13 cellular contexts compared by ENCODE assay signal in genomic region chr16:16071631-16072244, GRCh38.
A peak's percentile ranks its signal among the peaks of the same experiment; 100 is the strongest.
DNase-seq lines count a peak whose midpoint lies in the region; TF ChIP-seq lines count a peak whose summit lies in the region.
"Had no signal": no experiment of that assay in that cellular context is flagged by ENCODE, and none has a peak within 500 bp of the region (broad histone marks: within the 10 kb centered on the region; RNA-seq: fewer than 3 reads in every experiment).

No MANE protein-coding gene starts in this region.

- H3K27ac ChIP-seq in osteoblast (ENCODE audit: low read depth, low read length) (no peak overlapping the region), transverse colon (peak overlapping the region in 3 of 4 donors; percentile 66 to 79 (median 70))
- H3K27ac ChIP-seq: vagina had no signal

- intact Hi-C loops in transverse colon (cut with DNase I; ENCODE audit: low total_unique reads): no loop called here

- peaks cover 2% of the 10 kb centered on the region for H4K20me1 ChIP-seq in osteoblast (ENCODE audit: insufficient read depth, low read length)

- in situ Hi-C loops in transverse colon (cut with MboI; ENCODE audit: low pct_ligation_motif_present in 1 of 4, low pct_unique_long_range_greater_than_20kb in 1 of 4, low sequenced_read_pairs in 3 of 4): no loop called here

- H3K36me3 Mint-ChIP-seq in activated naive CD4-positive, alpha-beta T cell treated with anti-CD3 and anti-CD28 coated beads, Interleukin-2, amount 10 ng/mL, durations not matched to agents 7 days and 5 days: peaks cover 40% of the 10 kb centered on the region

- no peak for TF ChIP-seq EP300 in transverse colon (IDR thresholded peaks at IDR 0.05; ENCODE audit: low read depth)

- H3K27me3 Mint-ChIP-seq in activated naive CD4-positive, alpha-beta T cell treated with anti-CD3 and anti-CD28 coated beads, Interleukin-2, amount 10 ng/mL, durations not matched to agents 7 days and 5 days: no peaks in the 10 kb centered on the region
- H3K27me3 Mint-ChIP-seq: memory B cell had no signal

- H3K4me3 ChIP-seq in fibroblast of the aortic adventitia (ENCODE audit: low read depth, low read length) (no peak overlapping the region), osteoblast (ENCODE audit: insufficient read depth, low read length) (no peak overlapping the region), transverse colon (no peak overlapping the region)
- H3K4me3 ChIP-seq: vagina had no signal

- H2AFZ ChIP-seq in osteoblast (ENCODE audit: low read length): no peak overlapping the region

- DNase-seq in activated naive CD4-positive, alpha-beta T cell treated with anti-CD3 and anti-CD28 coated beads, Interleukin-2, amount 10 ng/mL, durations not matched to agents 7 days and 5 days: no peak
- no peak for DNase-seq in activated naive CD4-positive, alpha-beta T cell treated with anti-CD3 and anti-CD28 coated beads, Interleukin-2, amount 50 U/mL, for 16 hours
- DNase-seq in fibroblast of the aortic adventitia (ENCODE audit: low read depth) (peak; percentile 55), osteoblast (ENCODE audit: insufficient read length, low spot score, missing footprints) (peak; percentile 57), transverse colon (no peak), amygdala (lab: John Stamatoyannopoulos, UW) (no peak), medulla oblongata (ENCODE audit: extremely low spot score) (no peak)
- DNase-seq in activated CD4-positive, alpha-beta T cell treated with anti-CD3 and anti-CD28 coated beads for 48 hours: no peak
- DNase-seq: DND-41, hippocampal formation, T-helper 9 cell had no signal

- H3K4me1 Mint-ChIP-seq in activated naive CD4-positive, alpha-beta T cell treated with anti-CD3 and anti-CD28 coated beads, Interleukin-2, amount 10 ng/mL, durations not matched to agents 7 days and 5 days: peaks cover 10% of the 10 kb centered on the region

- no peak overlapping the region for H3K4me3 Mint-ChIP-seq in activated naive CD4-positive, alpha-beta T cell treated with anti-CD3 and anti-CD28 coated beads, Interleukin-2, amount 10 ng/mL, durations not matched to agents 7 days and 5 days
- H3K4me3 Mint-ChIP-seq: memory B cell had no signal

- H3K79me2 ChIP-seq in osteoblast (ENCODE audit: insufficient read depth, low read length): no peaks in the 10 kb centered on the region

- WGBS in transverse colon (ENCODE audit: low coverage in 1 of 2), 2 donors: 0 to 77% methylated on average over 1 to 11 of the region's 11 CpGs

- H3K27me3 ChIP-seq in osteoblast (ENCODE audit: insufficient read depth, low read length) (no peaks in the 10 kb centered on the region), transverse colon (no peaks in the 10 kb centered on the region)
- H3K27me3 ChIP-seq: vagina had no signal

- TF ChIP-seq CTCF in fibroblast of the aortic adventitia (IDR thresholded peaks at IDR 0.05; ENCODE audit: insufficient read depth, low read length) (no peak), osteoblast (IDR thresholded peaks at IDR 0.05; ENCODE audit: extremely low read depth, low read depth, low read length) (no peak), transverse colon (IDR thresholded peaks at IDR 0.05) (no peak)

- no peaks in the 10 kb centered on the region for H3K9me3 Mint-ChIP-seq in activated naive CD4-positive, alpha-beta T cell treated with anti-CD3 and anti-CD28 coated beads, Interleukin-2, amount 10 ng/mL, durations not matched to agents 7 days and 5 days
- H3K9me3 Mint-ChIP-seq: memory B cell had no signal

- H3K4me2 ChIP-seq in osteoblast (ENCODE audit: insufficient read depth, low read length): no peak overlapping the region

- H3K36me3 ChIP-seq in osteoblast (ENCODE audit: insufficient read depth, low read length) (peaks cover 40% of the 10 kb centered on the region), transverse colon (no peaks in the 10 kb centered on the region)

- no peaks in the 10 kb centered on the region for H3K9me3 ChIP-seq in osteoblast (ENCODE audit: low read depth, low read length)
- no peaks in the 10 kb centered on the region for H3K9me3 ChIP-seq in transverse colon
- H3K9me3 ChIP-seq: vagina had no signal

- peak overlapping the region; percentile 14 for H3K27ac Mint-ChIP-seq in activated naive CD4-positive, alpha-beta T cell treated with anti-CD3 and anti-CD28 coated beads, Interleukin-2, amount 10 ng/mL, durations not matched to agents 7 days and 5 days
- H3K27ac Mint-ChIP-seq: memory B cell had no signal

- H3K4me1 ChIP-seq in osteoblast (ENCODE audit: insufficient read depth, low read length): peaks cover 25% of the 10 kb centered on the region
- peaks cover 3 to 22% (median 17%) of the 10 kb centered on the region in 4 donors for H3K4me1 ChIP-seq in transverse colon

- CTCF ChIA-PET in activated naive CD4-positive, alpha-beta T cell treated with anti-CD3 and anti-CD28 coated beads, Interleukin-2, amount 10 ng/mL, durations not matched to agents 7 days and 5 days (lab: Charles Lee): interaction anchor here (1.1 kb wide), 1 partner anchor 9 kb away, joined by 3 read pairs; no protein-coding TSS in a partner anchor

- TF ChIP-seq POLR2A in transverse colon (IDR thresholded peaks at IDR 0.05): no peak

Comparison
In these comparisons a context has a peak if more than half of its experiments do, and no peak if none do; other contexts are left out.
1. DNase-seq: peak in fibroblast of the aortic adventitia (single experiment) and osteoblast (single experiment); none in activated naive CD4-positive, alpha-beta T cell treated with anti-CD3 and anti-CD28 coated beads, Interleukin-2, amount 10 ng/mL, durations not matched to agents 7 days and 5 days (single experiment), activated naive CD4-positive, alpha-beta T cell treated with anti-CD3 and anti-CD28 coated beads, Interleukin-2, amount 50 U/mL, for 16 hours (single experiment), transverse colon (single experiment), amygdala (0 of 56), activated CD4-positive, alpha-beta T cell treated with anti-CD3 and anti-CD28 coated beads for 48 hours (single experiment) and medulla oblongata (single experiment).